ENCODE assay signal across 26 cellular contexts in the genomic region with DNA sequence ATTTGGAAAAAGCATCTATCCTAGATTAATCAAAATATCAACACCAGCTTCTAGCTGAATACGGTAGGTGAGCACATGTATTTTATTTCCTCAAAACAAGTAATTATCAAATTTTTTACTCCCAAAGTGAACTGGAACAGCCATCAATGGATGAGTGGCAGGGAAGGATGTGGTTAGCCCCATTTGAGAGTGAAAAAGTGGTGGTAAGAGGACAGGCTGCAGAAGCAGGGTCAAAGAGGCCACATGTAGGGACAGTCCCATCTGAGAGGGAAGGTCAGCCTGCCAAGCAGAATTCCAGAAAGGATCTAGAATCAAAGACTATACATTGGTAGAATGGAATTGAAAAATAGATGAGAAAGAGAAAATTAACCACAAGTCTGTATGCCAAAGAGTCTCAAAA.
DNase-seq lines count a peak whose midpoint lies in the region; ATAC-seq and TF ChIP-seq lines count a peak whose summit lies in the region.
"Had no signal": no experiment of that assay in that cellular context is flagged by ENCODE, and none has a peak within 500 bp of the region (broad histone marks: within the 10 kb centered on the region; RNA-seq: fewer than 3 reads in every experiment).

No MANE protein-coding gene starts in this region.

- H3K23ac ChIP-seq in trophoblast cell (ENCODE audit: low read length): no peak overlapping the region

- H2AK5ac ChIP-seq in trophoblast cell (ENCODE audit: low read length): no peak overlapping the region

- H3K79me2 ChIP-seq in trophoblast cell (ENCODE audit: control insufficient read depth, insufficient read depth, low read length, poor library complexity): no peaks in the 10 kb centered on the region

- no peak overlapping the region for H2BK5ac ChIP-seq in trophoblast cell (ENCODE audit: low read depth, low read length, poor library complexity)

- ATAC-seq in GM21381 (IDR thresholded peaks at IDR 0.05; ENCODE audit: unreplicated experiment) (peak; percentile 67), HG03196 (IDR thresholded peaks at IDR 0.05; ENCODE audit: unreplicated experiment) (peak; percentile 69)
- ATAC-seq: SK-N-SH treated with all-trans-retinoic acid at 6 μM for 48 hours, T-helper 17 cell had no signal

- no peaks in the 10 kb centered on the region for H3K4me1 ChIP-seq in trophoblast cell (ENCODE audit: control insufficient read depth in 1 of 2, insufficient read depth in 2 of 2, low read length in 2 of 2)

- no peak overlapping the region for H2BK12ac ChIP-seq in trophoblast cell (ENCODE audit: low read length)

- no peak overlapping the region for H2BK120ac ChIP-seq in trophoblast cell (ENCODE audit: insufficient read depth, low read length, poor library complexity)

- H3K14ac ChIP-seq in trophoblast cell (ENCODE audit: low read length): no peak overlapping the region

- H4K8ac ChIP-seq in trophoblast cell (ENCODE audit: low read depth, low read length): no peak overlapping the region

- H4K91ac ChIP-seq in trophoblast cell (ENCODE audit: low read depth, low read length): no peak overlapping the region

- no peak overlapping the region for H2AFZ ChIP-seq in trophoblast cell (ENCODE audit: insufficient read depth, low read length, poor library complexity)
- H2AFZ ChIP-seq: GM23248 had no signal

- TF ChIP-seq CTCF in GM12865 (IDR thresholded peaks at IDR 0.05; ENCODE audit: insufficient read depth, low read depth, low read length, missing control alignments) (no peak), WERI-Rb-1 (IDR thresholded peaks at IDR 0.05; ENCODE audit: low read depth, low read length) (no peak)

- H3K79me1 ChIP-seq in trophoblast cell (ENCODE audit: low read length): no peaks in the 10 kb centered on the region

- H4K12ac ChIP-seq in trophoblast cell (ENCODE audit: low read depth, low read length): no peak overlapping the region

- no peak overlapping the region for H3K18ac ChIP-seq in trophoblast cell (ENCODE audit: low read length)

- DNase-seq in GM12865 (ENCODE audit: low read depth) (peak; percentile 11), trophoblast cell (no peak), WERI-Rb-1 (no peak), RKO (ENCODE audit: low spot score) (no peak), DMS53 (lab: John Stamatoyannopoulos, UW) (no peak)
- DNase-seq: CD4-positive, alpha-beta T cell; COR-L47; DMS79; GF-D8; GM23248; H7; IMR-90; KG1; NCI-H1092; NCI-H1417 treated with DMSO at 0.1 percent for 48 hours; NCI-H187; NCI-H2081 treated with DMSO at 0.1 percent for 48 hours; NCI-H2171; NCI-H226; NCI-H510A; NCI-H69; T-helper 17 cell had no signal

- no peak overlapping the region for H3K4me3 ChIP-seq in GM12865 (ENCODE audit: low read depth, low read length)
- no peak overlapping the region for H3K4me3 ChIP-seq in trophoblast cell (ENCODE audit: low read depth, low read length)
- no peak overlapping the region for H3K4me3 ChIP-seq in WERI-Rb-1 (ENCODE audit: low read depth, low read length)
- H3K4me3 ChIP-seq: BLaER1 treated with 17β-estradiol and CSF1 and Interleukin-3, amounts not matched to agents 10 nM and 100 nM; GM23248 had no signal

- H3K9me3 ChIP-seq in trophoblast cell (ENCODE audit: insufficient read depth, low read depth, low read length): peaks cover 1% of the 10 kb centered on the region
- no peaks in the 10 kb centered on the region for H3K9me3 ChIP-seq in WERI-Rb-1 (ENCODE audit: severe bottlenecking)

- no peak overlapping the region for H3K4me2 ChIP-seq in trophoblast cell (ENCODE audit: low read length)

- H3K36me3 ChIP-seq in trophoblast cell (ENCODE audit: control insufficient read depth in 1 of 2, insufficient read depth in 2 of 2, low read length in 2 of 2) (peaks cover 4 to 8% of the 10 kb centered on the region in 2 experiments), WERI-Rb-1 (no peaks in the 10 kb centered on the region; the same call in 1 of the 2 replicates)

- no peak overlapping the region for H3K4ac ChIP-seq in trophoblast cell (ENCODE audit: low read depth, low read length)

- H3K27me3 ChIP-seq in trophoblast cell (ENCODE audit: insufficient read depth, low read length) (no peaks in the 10 kb centered on the region), WERI-Rb-1 (ENCODE audit: insufficient read depth, low read depth, severe bottlenecking) (no peaks in the 10 kb centered on the region)
- H3K27me3 ChIP-seq: BLaER1 treated with 17β-estradiol and CSF1 and Interleukin-3, amounts not matched to agents 10 nM and 100 nM had no signal

- H3K9ac ChIP-seq in trophoblast cell (ENCODE audit: low read length): peak overlapping the region; percentile 10
- H3K9ac ChIP-seq: BLaER1 treated with 17β-estradiol and CSF1 and Interleukin-3, amounts not matched to agents 10 nM and 100 nM; GM23248 had no signal

- no peak overlapping the region for H3K27ac ChIP-seq in trophoblast cell (ENCODE audit: low read depth, low read length)
- H3K27ac ChIP-seq in WERI-Rb-1: no peak overlapping the region
- H3K27ac ChIP-seq: BLaER1 treated with 17β-estradiol and CSF1 and Interleukin-3, amounts not matched to agents 10 nM and 100 nM; GM23248 had no signal

- no CpG with 5 or more reads among the region's 1 CpG for WGBS in trophoblast cell (ENCODE audit: extremely low coverage, insufficient coverage, insufficient read length)
